19 cellular contexts compared by ENCODE assay signal in the genomic region with DNA sequence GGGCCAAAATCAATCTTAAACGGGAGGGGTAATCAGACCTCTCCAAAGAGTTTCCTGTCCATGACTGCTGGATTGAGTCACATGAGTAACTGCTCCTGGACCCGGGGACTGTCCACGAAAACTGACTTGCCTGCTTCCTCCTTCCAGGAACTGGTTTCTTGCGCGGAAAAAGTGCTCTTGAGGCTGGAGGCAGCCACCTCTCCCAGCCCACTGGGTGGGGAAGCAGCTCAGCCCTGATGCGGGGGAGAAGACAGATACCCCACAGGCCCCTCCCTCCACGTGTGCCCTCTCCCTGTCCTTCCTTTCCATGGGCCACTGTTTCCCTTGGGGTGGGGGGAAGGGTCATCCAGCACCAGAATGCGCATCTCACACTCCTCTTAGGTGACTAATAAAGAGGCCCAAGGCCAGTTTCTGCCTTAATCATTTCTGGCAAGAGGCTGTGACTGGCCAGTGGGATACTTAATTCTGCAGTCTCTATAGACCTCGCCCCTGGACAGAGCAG. TPM values are rescaled to one million over a fixed set of nuclear protein-coding genes. Genes with fewer than 3 reads are reported as not detected.
DNase-seq lines count a peak whose midpoint lies in the region; ATAC-seq and TF ChIP-seq lines count a peak whose summit lies in the region.
"Had no signal": no experiment of that assay in that cellular context is flagged by ENCODE, and none has a peak within 500 bp of the region (broad histone marks: within the 10 kb centered on the region; RNA-seq: fewer than 3 reads in every experiment).

No MANE protein-coding gene starts in this region.

- H3K36me3 Mint-ChIP-seq in activated CD4-positive, alpha-beta T cell treated with anti-CD3 and anti-CD28 coated beads, Interleukin-2, amount 10 ng/mL, durations not matched to agents 24 days and 14 days (ENCODE audit: low read depth) = peaks cover 41% of the 10 kb centered on the region

- H3K27ac ChIP-seq in GM23248 = peak overlapping the region; percentile 53
- H3K27ac ChIP-seq: lower lobe of right lung, stomach, uterus had no signal

- H3K9me2 ChIP-seq in GM23248 (ENCODE audit: insufficient read depth) = no peaks in the 10 kb centered on the region

- peaks cover 11% of the 10 kb centered on the region for H3K36me3 ChIP-seq in GM23248 (ENCODE audit: low read depth)
- H3K36me3 ChIP-seq: uterus had no signal

- H3K4me1 Mint-ChIP-seq in activated CD4-positive, alpha-beta T cell treated with anti-CD3 and anti-CD28 coated beads, Interleukin-2, amount 10 ng/mL, durations not matched to agents 24 days and 14 days = peaks cover 12% of the 10 kb centered on the region

- no peaks in the 10 kb centered on the region for H3K27me3 Mint-ChIP-seq in activated CD4-positive, alpha-beta T cell treated with anti-CD3 and anti-CD28 coated beads, Interleukin-2, amount 10 ng/mL, durations not matched to agents 24 days and 14 days
- H3K27me3 Mint-ChIP-seq: natural killer cell treated with Interleukin-12 subunit alpha and Interleukin-12 subunit beta and Interleukin-15 and Interleukin-18, amount 100 ng/mL, for 72 hours; T-helper 17 cell had no signal

- in situ Hi-C loops in GM23248 (cut with MboI) = no loop called here

- H3K4me2 ChIP-seq in GM23248 (ENCODE audit: unreplicated experiment) = peak overlapping the region; percentile 12

- no peak overlapping the region for H3K4me3 Mint-ChIP-seq in activated CD4-positive, alpha-beta T cell treated with anti-CD3 and anti-CD28 coated beads, Interleukin-2, amount 10 ng/mL, durations not matched to agents 24 days and 14 days
- H3K4me3 Mint-ChIP-seq: natural killer cell treated with Interleukin-12 subunit alpha and Interleukin-12 subunit beta and Interleukin-15 and Interleukin-18, amount 100 ng/mL, for 72 hours; T-helper 17 cell had no signal

- no peak overlapping the region for H3K27ac Mint-ChIP-seq in activated CD4-positive, alpha-beta T cell treated with anti-CD3 and anti-CD28 coated beads, Interleukin-2, amount 10 ng/mL, durations not matched to agents 24 days and 14 days
- H3K27ac Mint-ChIP-seq: natural killer cell treated with Interleukin-12 subunit alpha and Interleukin-12 subunit beta and Interleukin-15 and Interleukin-18, amount 100 ng/mL, for 72 hours had no signal

- H3K27me3 ChIP-seq in GM23248 (replicated peaks; ENCODE audit: insufficient read depth) = no peaks in the 10 kb centered on the region
- H3K27me3 ChIP-seq: stomach, uterus had no signal

- WGBS in GM23248 (ENCODE audit: low coverage in 1 of 2, low lambda C conversion rate in 2 of 2, missing lambda C conversion rate in 2 of 2), 2 experiments = 44 to 46% methylated on average over 9 of the region's 9 CpGs

- ATAC-seq in HG03139 (IDR thresholded peaks at IDR 0.05; ENCODE audit: unreplicated experiment) = no peak
- ATAC-seq: activated CD4-positive, CD25-positive, alpha-beta regulatory T cell treated with anti-CD3 and anti-CD28 coated beads, Interleukin-2, amount 50 U/mL, for 24 hours; lower lobe of right lung; natural killer cell treated with Interleukin-12 subunit alpha and Interleukin-12 subunit beta and Interleukin-15 and Interleukin-18, amount 100 ng/mL, for 72 hours; T-helper 17 cell had no signal

- no peaks in the 10 kb centered on the region for H3K9me3 Mint-ChIP-seq in activated CD4-positive, alpha-beta T cell treated with anti-CD3 and anti-CD28 coated beads, Interleukin-2, amount 10 ng/mL, durations not matched to agents 24 days and 14 days
- H3K9me3 Mint-ChIP-seq: natural killer cell treated with Interleukin-12 subunit alpha and Interleukin-12 subunit beta and Interleukin-15 and Interleukin-18, amount 100 ng/mL, for 72 hours had no signal

- H3K4me3 ChIP-seq in GM23248 = no peak overlapping the region
- H3K4me3 ChIP-seq in cardiac fibroblast (replicated peaks in 1 of 2; ENCODE audit: low read depth in 2 of 2, low read length in 2 of 2) = no peak overlapping the region
- H3K4me3 ChIP-seq: lower lobe of right lung, stomach, uterus had no signal

- H4K20me1 ChIP-seq in GM23248 (ENCODE audit: insufficient read depth) = no peaks in the 10 kb centered on the region

- no peaks in the 10 kb centered on the region for H3K79me2 ChIP-seq in GM23248 (ENCODE audit: insufficient read depth)

- H3K4me1 ChIP-seq in GM23248 (ENCODE audit: insufficient read depth) = peaks cover 12% of the 10 kb centered on the region
- H3K4me1 ChIP-seq: lower lobe of right lung, stomach, uterus had no signal

- H2AFZ ChIP-seq in GM23248 = no peak overlapping the region

- peaks cover 22% of the 10 kb centered on the region for H3F3A ChIP-seq in GM23248 (ENCODE audit: insufficient read depth)

- TF ChIP-seq CTCF in cardiac fibroblast (IDR thresholded peaks at IDR 0.05; ENCODE audit: low read depth, low read length) = no peak

- H3K9ac ChIP-seq in GM23248 = peak overlapping the region; percentile 12; the same call in 1 of the 2 replicates

- DNase-seq in A172 (ENCODE audit: low spot score) = peak; percentile 56
- DNase-seq in GM23248 = peak; percentile 75
- DNase-seq in cardiac fibroblast (ENCODE audit: low read depth in 2 of 2) = peak; percentile 36 to 58
- DNase-seq in kidney tubule cell (ENCODE audit: low spot score) = peak; percentile 47
- DNase-seq in activated CD4-positive, alpha-beta T cell treated with anti-CD3 and anti-CD28 coated beads, Interleukin-2, amount 10 ng/mL, durations not matched to agents 24 days and 14 days = no peak
- DNase-seq in DMS114 treated with DMSO at 0.1 percent for 48 hours (lab: John Stamatoyannopoulos, UW; ENCODE audit: unreplicated experiment) = no peak
- DNase-seq in GDM1 (lab: John Stamatoyannopoulos, UW) = no peak
- DNase-seq: COR-L47, lower lobe of right lung, NCI-H446 treated with DMSO at 0.1 percent for 48 hours, SIG-M5, stomach, T-helper 17 cell had no signal

- no peaks in the 10 kb centered on the region for H3K9me3 ChIP-seq in GM23248 (ENCODE audit: low read depth)
- H3K9me3 ChIP-seq: lower lobe of right lung, stomach, uterus had no signal

- intact Hi-C loops in activated CD4-positive, alpha-beta T cell treated with anti-CD3 and anti-CD28 coated beads, Interleukin-2, amount 10 ng/mL, durations not matched to agents 24 days and 14 days (cut with micrococcal nuclease) = no loop called here

RNA-seq across cellular contexts. Expression of a gene that starts 12.3 kb away (rescaled TPM):
- total RNA-seq in A172 (2014; rRNA removed; shearing (Covaris generic)) = 24.8 and 28.3 TPM in 2 replicates
- 17.3 and 26.9 TPM in 2 replicates for total RNA-seq in GM23248 (2014; rRNA removed; shearing (Covaris generic))
- polyA plus RNA-seq in GM23248 (2016; fragmentation: Nextera tagmentation; extraction: Ambion mirVana) = 17.5 and 22.1 TPM in 2 replicates
- 39.9 and 42.3 TPM in 2 replicates for total RNA-seq in activated CD4-positive, alpha-beta T cell treated with anti-CD3 and anti-CD28 coated beads, Interleukin-2, amount 10 ng/mL, durations not matched to agents 24 days and 14 days

RNA-seq across cellular contexts. Expression of a gene that starts 16.6 kb away (rescaled TPM):
- 0.43 and 1.6 TPM in 2 replicates for total RNA-seq in A172 (2014; rRNA removed; shearing (Covaris generic))
- 2.1 and 2.2 TPM in 2 replicates for total RNA-seq in GM23248 (2014; rRNA removed; shearing (Covaris generic))
- 0.86 and 1.4 TPM in 2 replicates for polyA plus RNA-seq in GM23248 (2016; fragmentation: Nextera tagmentation; extraction: Ambion mirVana)
- total RNA-seq in activated CD4-positive, alpha-beta T cell treated with anti-CD3 and anti-CD28 coated beads, Interleukin-2, amount 10 ng/mL, durations not matched to agents 24 days and 14 days = 1.3 and 1.5 TPM in 2 replicates

RNA-seq across cellular contexts. Expression of a gene that starts 29.4 kb away (rescaled TPM):
- total RNA-seq in A172 (2014; rRNA removed; shearing (Covaris generic)) = 0.91 and 1.4 TPM in 2 replicates
- total RNA-seq in GM23248 (2014; rRNA removed; shearing (Covaris generic)) = 0.32 and 3.4 TPM in 2 replicates
- polyA plus RNA-seq in GM23248 (2016; fragmentation: Nextera tagmentation; extraction: Ambion mirVana) = 0.38 and 1.5 TPM in 2 replicates
- 0.16 and 0.33 TPM in 2 replicates for total RNA-seq in activated CD4-positive, alpha-beta T cell treated with anti-CD3 and anti-CD28 coated beads, Interleukin-2, amount 10 ng/mL, durations not matched to agents 24 days and 14 days
- total RNA-seq: H1, HT-29, stomach had no signal

RNA-seq across cellular contexts. Expression of a gene that starts 29.7 kb away (rescaled TPM):
- total RNA-seq in A172 (2014; rRNA removed; shearing (Covaris generic)) = 391 and 428 TPM in 2 replicates
- total RNA-seq in GM23248 (2014; rRNA removed; shearing (Covaris generic)) = 638 and 670 TPM in 2 replicates
- 406 and 420 TPM in 2 replicates for polyA plus RNA-seq in GM23248 (2016; fragmentation: Nextera tagmentation; extraction: Ambion mirVana)
- 235 and 240 TPM in 2 replicates for total RNA-seq in activated CD4-positive, alpha-beta T cell treated with anti-CD3 and anti-CD28 coated beads, Interleukin-2, amount 10 ng/mL, durations not matched to agents 24 days and 14 days

RNA-seq across cellular contexts. Expression of a gene that starts 49.2 kb away (rescaled TPM):
- total RNA-seq in A172 (2014; rRNA removed; shearing (Covaris generic)) = 26.3 and 43.1 TPM in 2 replicates
- 6.3 and 14.8 TPM in 2 replicates for total RNA-seq in GM23248 (2014; rRNA removed; shearing (Covaris generic))
- 23.4 and 24.4 TPM in 2 replicates for polyA plus RNA-seq in GM23248 (2016; fragmentation: Nextera tagmentation; extraction: Ambion mirVana)
- total RNA-seq in activated CD4-positive, alpha-beta T cell treated with anti-CD3 and anti-CD28 coated beads, Interleukin-2, amount 10 ng/mL, durations not matched to agents 24 days and 14 days = 28.5 and 29.3 TPM in 2 replicates

Comparison
In these comparisons a context has a peak if more than half of its experiments do, and no peak if none do; other contexts are left out.
1. DNase-seq: peak in A172 (single experiment), GM23248 (single experiment), cardiac fibroblast (2 of 2) and kidney tubule cell (single experiment); none in activated CD4-positive, alpha-beta T cell treated with anti-CD3 and anti-CD28 coated beads, Interleukin-2, amount 10 ng/mL, durations not matched to agents 24 days and 14 days (single experiment), DMS114 treated with DMSO at 0.1 percent for 48 hours (single experiment) and GDM1 (single experiment).